1 cellular context compared by ENCODE assay signal in the genomic region with DNA sequence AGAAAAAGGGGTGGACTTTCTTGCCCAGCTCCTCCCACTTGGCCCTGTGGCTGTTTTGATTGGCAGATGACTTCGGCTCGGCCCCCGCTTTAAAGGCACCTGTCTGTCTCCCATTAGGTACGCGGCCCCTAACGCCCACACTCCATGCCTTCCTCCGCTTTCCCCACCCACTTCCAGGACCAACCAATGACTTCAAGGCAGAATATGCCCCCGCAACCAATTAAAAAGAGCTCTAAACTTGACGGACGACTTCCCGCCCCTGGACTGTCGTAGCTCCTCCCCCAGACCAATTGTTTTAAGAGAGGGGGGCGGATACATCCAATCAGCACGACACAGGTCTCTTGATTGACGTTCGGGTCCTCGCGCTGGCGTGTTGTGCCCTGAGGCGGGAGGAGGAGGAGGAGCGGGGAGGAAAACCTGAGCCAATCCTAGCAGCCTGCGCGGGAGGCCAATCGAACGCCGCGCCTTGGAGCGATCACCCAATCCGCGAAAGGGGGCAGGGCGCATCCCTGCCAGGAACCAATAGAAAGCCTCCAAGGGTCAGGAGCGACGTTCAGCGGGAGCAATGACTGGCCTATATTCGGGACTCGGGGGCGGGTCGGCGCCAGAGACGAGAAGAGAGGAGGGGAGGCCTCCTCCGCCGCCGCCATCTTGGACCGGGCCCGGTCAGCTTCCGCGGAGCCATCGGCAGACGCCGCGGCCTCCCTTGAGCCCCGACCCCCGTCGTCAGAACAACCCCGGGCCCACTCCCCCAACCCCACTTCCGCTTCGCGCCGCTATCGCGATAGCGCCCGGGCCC.
TF ChIP-seq lines count a peak whose summit lies in the region.

A gene (plus strand): TSS at position 649 of the 799 bp plus-strand sequence. CDS start 5,217 bp downstream, outside the sequence.

TF ChIP-seq in HepG2, 621 proteins besides CTCF, POLR2A, EP300 and RAD21 (continued from another document):
- TF ChIP-seq, protein P1, sequence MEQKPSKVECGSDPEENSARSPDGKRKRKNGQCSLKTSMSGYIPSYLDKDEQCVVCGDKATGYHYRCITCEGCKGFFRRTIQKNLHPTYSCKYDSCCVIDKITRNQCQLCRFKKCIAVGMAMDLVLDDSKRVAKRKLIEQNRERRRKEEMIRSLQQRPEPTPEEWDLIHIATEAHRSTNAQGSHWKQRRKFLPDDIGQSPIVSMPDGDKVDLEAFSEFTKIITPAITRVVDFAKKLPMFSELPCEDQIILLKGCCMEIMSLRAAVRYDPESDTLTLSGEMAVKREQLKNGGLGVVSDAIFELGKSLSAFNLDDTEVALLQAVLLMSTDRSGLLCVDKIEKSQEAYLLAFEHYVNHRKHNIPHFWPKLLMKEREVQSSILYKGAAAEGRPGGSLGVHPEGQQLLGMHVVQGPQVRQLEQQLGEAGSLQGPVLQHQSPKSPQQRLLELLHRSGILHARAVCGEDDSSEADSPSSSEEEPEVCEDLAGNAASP (CRISPR knock-in tag; IDR thresholded peaks at IDR 0.05; ENCODE audit: borderline replicate concordance) = no peak
- TF ChIP-seq CREM (IDR thresholded peaks at IDR 0.05) (peak; percentile 77), CREM (CRISPR knock-in tag; IDR thresholded peaks at IDR 0.05) (no peak), ZNF558 (CRISPR knock-in tag; IDR thresholded peaks at IDR 0.05; ENCODE audit: borderline replicate concordance) (no peak), TOPORS (CRISPR knock-in tag; IDR thresholded peaks at IDR 0.05) (peak; percentile 57; the same call in 1 of the 2 replicates), ZNF761 (CRISPR knock-in tag; conservative IDR thresholded peaks at IDR 0.05) (0 out of 2 replicates have a peak, but pooled peaks have one; percentile 8), KAT8 (CRISPR knock-in tag; IDR thresholded peaks at IDR 0.05) (0 out of 2 replicates have a peak, but pooled peaks have one; percentile 33), SAP130 (CRISPR knock-in tag; IDR thresholded peaks at IDR 0.05; ENCODE audit: low read depth) (peak; percentile 51; the same call in 1 of the 2 replicates), ZNF430 (CRISPR knock-in tag; IDR thresholded peaks at IDR 0.05) (0 out of 2 replicates have a peak, but pooled peaks have one; percentile 41), AGO1 (IDR thresholded peaks at IDR 0.05; ENCODE audit: low read depth, low read length, poor library complexity, severe bottlenecking) (no peak), ZNF747 (CRISPR knock-in tag; IDR thresholded peaks at IDR 0.05; ENCODE audit: borderline replicate concordance) (peak; percentile 71; the same call in 1 of the 2 replicates), MEIS2 (CRISPR knock-in tag; IDR thresholded peaks at IDR 0.05) (peak; percentile 46), TBX2 (CRISPR knock-in tag; IDR thresholded peaks at IDR 0.05; ENCODE audit: borderline replicate concordance) (peak; percentile 42; the same call in 1 of the 2 replicates), SNAPC2 (CRISPR knock-in tag; IDR thresholded peaks at IDR 0.05) (0 out of 2 replicates have a peak, but pooled peaks have one; percentile 66), SRSF1 (optimal IDR thresholded peaks at IDR 0.05; ENCODE audit: low read depth, low read length) (peak; percentile 44), PHF8 (CRISPR knock-in tag; IDR thresholded peaks at IDR 0.05) (peak; percentile 83), TGIF2 (CRISPR knock-in tag; IDR thresholded peaks at IDR 0.05) (0 out of 2 replicates have a peak, but pooled peaks have one; percentile 31)
- TF ChIP-seq, protein P2, sequence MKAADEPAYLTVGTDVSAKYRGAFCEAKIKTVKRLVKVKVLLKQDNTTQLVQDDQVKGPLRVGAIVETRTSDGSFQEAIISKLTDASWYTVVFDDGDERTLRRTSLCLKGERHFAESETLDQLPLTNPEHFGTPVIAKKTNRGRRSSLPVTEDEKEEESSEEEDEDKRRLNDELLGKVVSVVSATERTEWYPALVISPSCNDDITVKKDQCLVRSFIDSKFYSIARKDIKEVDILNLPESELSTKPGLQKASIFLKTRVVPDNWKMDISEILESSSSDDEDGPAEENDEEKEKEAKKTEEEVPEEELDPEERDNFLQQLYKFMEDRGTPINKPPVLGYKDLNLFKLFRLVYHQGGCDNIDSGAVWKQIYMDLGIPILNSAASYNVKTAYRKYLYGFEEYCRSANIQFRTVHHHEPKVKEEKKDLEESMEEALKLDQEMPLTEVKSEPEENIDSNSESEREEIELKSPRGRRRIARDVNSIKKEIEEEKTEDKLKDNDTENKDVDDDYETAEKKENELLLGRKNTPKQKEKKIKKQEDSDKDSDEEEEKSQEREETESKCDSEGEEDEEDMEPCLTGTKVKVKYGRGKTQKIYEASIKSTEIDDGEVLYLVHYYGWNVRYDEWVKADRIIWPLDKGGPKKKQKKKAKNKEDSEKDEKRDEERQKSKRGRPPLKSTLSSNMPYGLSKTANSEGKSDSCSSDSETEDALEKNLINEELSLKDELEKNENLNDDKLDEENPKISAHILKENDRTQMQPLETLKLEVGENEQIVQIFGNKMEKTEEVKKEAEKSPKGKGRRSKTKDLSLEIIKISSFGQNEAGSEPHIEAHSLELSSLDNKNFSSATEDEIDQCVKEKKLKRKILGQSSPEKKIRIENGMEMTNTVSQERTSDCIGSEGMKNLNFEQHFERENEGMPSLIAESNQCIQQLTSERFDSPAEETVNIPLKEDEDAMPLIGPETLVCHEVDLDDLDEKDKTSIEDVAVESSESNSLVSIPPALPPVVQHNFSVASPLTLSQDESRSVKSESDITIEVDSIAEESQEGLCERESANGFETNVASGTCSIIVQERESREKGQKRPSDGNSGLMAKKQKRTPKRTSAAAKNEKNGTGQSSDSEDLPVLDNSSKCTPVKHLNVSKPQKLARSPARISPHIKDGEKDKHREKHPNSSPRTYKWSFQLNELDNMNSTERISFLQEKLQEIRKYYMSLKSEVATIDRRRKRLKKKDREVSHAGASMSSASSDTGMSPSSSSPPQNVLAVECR (CRISPR knock-in tag; IDR thresholded peaks at IDR 0.05; ENCODE audit: borderline replicate concordance) = no peak
- TF ChIP-seq, protein P3, sequence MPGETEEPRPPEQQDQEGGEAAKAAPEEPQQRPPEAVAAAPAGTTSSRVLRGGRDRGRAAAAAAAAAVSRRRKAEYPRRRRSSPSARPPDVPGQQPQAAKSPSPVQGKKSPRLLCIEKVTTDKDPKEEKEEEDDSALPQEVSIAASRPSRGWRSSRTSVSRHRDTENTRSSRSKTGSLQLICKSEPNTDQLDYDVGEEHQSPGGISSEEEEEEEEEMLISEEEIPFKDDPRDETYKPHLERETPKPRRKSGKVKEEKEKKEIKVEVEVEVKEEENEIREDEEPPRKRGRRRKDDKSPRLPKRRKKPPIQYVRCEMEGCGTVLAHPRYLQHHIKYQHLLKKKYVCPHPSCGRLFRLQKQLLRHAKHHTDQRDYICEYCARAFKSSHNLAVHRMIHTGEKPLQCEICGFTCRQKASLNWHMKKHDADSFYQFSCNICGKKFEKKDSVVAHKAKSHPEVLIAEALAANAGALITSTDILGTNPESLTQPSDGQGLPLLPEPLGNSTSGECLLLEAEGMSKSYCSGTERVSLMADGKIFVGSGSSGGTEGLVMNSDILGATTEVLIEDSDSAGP (CRISPR knock-in tag; IDR thresholded peaks at IDR 0.05; ENCODE audit: borderline replicate concordance) = peak; percentile 50; the same call in 1 of the 2 replicates
- TF ChIP-seq, protein P4, sequence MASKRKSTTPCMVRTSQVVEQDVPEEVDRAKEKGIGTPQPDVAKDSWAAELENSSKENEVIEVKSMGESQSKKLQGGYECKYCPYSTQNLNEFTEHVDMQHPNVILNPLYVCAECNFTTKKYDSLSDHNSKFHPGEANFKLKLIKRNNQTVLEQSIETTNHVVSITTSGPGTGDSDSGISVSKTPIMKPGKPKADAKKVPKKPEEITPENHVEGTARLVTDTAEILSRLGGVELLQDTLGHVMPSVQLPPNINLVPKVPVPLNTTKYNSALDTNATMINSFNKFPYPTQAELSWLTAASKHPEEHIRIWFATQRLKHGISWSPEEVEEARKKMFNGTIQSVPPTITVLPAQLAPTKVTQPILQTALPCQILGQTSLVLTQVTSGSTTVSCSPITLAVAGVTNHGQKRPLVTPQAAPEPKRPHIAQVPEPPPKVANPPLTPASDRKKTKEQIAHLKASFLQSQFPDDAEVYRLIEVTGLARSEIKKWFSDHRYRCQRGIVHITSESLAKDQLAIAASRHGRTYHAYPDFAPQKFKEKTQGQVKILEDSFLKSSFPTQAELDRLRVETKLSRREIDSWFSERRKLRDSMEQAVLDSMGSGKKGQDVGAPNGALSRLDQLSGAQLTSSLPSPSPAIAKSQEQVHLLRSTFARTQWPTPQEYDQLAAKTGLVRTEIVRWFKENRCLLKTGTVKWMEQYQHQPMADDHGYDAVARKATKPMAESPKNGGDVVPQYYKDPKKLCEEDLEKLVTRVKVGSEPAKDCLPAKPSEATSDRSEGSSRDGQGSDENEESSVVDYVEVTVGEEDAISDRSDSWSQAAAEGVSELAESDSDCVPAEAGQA (IDR thresholded peaks at IDR 0.05; ENCODE audit: low read depth) = 0 out of 2 replicates have a peak, but pooled peaks have one; percentile 33
- TF ChIP-seq, protein P4 (CRISPR knock-in tag; IDR thresholded peaks at IDR 0.05; ENCODE audit: borderline replicate concordance) = no peak
